ENCODE assay signal across 1 cellular context in the genomic region with DNA sequence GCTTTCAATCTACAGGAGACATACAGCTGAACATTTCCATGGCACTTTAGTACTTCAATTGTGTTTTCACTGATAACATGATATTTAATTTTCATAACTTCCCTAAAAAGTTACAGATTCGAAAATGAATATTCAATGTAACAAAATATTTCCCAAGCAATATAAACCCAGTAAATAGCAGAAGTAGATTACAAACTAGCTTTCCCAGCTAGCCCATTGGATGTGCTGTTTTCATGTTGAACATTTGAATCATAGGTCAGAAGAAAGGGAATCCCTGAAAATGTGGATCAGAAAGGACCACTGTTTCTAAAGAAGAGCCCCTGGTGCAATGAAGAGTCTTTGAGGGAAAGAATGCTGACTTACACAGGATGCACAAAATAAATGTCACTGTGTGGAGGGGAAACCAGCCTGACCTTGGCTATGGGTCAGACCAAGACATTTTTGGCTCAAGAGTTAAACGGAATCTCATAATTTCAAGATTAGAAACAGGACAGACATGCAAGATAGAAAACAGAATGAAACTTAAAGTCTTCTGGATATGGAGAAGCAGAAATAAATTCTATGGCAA.
TF ChIP-seq lines count a peak whose summit lies in the region.

No MANE protein-coding gene starts in this region.

TF ChIP-seq in SK-N-SH treated with all-trans-retinoic acid at 6 μM for 48 hours, 23 proteins besides CTCF, POLR2A, EP300 and RAD21 (continued from another document):
- TF ChIP-seq, protein P1, sequence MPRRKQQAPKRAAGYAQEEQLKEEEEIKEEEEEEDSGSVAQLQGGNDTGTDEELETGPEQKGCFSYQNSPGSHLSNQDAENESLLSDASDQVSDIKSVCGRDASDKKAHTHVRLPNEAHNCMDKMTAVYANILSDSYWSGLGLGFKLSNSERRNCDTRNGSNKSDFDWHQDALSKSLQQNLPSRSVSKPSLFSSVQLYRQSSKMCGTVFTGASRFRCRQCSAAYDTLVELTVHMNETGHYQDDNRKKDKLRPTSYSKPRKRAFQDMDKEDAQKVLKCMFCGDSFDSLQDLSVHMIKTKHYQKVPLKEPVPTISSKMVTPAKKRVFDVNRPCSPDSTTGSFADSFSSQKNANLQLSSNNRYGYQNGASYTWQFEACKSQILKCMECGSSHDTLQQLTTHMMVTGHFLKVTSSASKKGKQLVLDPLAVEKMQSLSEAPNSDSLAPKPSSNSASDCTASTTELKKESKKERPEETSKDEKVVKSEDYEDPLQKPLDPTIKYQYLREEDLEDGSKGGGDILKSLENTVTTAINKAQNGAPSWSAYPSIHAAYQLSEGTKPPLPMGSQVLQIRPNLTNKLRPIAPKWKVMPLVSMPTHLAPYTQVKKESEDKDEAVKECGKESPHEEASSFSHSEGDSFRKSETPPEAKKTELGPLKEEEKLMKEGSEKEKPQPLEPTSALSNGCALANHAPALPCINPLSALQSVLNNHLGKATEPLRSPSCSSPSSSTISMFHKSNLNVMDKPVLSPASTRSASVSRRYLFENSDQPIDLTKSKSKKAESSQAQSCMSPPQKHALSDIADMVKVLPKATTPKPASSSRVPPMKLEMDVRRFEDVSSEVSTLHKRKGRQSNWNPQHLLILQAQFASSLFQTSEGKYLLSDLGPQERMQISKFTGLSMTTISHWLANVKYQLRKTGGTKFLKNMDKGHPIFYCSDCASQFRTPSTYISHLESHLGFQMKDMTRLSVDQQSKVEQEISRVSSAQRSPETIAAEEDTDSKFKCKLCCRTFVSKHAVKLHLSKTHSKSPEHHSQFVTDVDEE (CRISPR knock-in tag; IDR thresholded peaks at IDR 0.05): no peak
- TF ChIP-seq ESRRG (CRISPR knock-in tag; IDR thresholded peaks at IDR 0.05): no peak
